Comparison of ENCODE assay signal across 8 cellular contexts in genomic region chr9:35736201-35736633, GRCh38. TPM values are rescaled to one million over a fixed set of nuclear protein-coding genes. Genes with fewer than 3 reads are reported as not detected.
DNase-seq lines count a peak whose midpoint lies in the region; ATAC-seq, FAIRE-seq and TF ChIP-seq lines count a peak whose summit lies in the region.

No MANE protein-coding gene starts in this region.

- no peaks in the 10 kb centered on the region for H3K27me3 ChIP-seq in astrocyte (ENCODE audit: insufficient read depth, low read length)

- no peak for FAIRE-seq in astrocyte (lab: Jason Lieb, UNC)

- H3K4me1 Mint-ChIP-seq in astrocyte (ENCODE audit: low read depth, unreplicated experiment): peaks cover 28% of the 10 kb centered on the region

- H3K9ac ChIP-seq in astrocyte (ENCODE audit: low read length): no peak overlapping the region

- H3K27ac Mint-ChIP-seq in astrocyte (ENCODE audit: unreplicated experiment): peak overlapping the region; percentile 26

- peaks cover 51% of the 10 kb centered on the region for H3K36me3 ChIP-seq in astrocyte (ENCODE audit: insufficient read depth, low read length)

- TF ChIP-seq CTCF in astrocyte (IDR thresholded peaks at IDR 0.05; ENCODE audit: insufficient read depth, low read depth, low read length): peak; percentile 75

- no peak for ATAC-seq in HG02678 (IDR thresholded peaks at IDR 0.05; ENCODE audit: unreplicated experiment)

- no peak overlapping the region for H3K4me3 ChIP-seq in astrocyte (ENCODE audit: insufficient read depth, low read depth, low read length)

- no peaks in the 10 kb centered on the region for H3K27me3 Mint-ChIP-seq in astrocyte (ENCODE audit: low read depth, unreplicated experiment)

- no peaks in the 10 kb centered on the region for H3K9me3 ChIP-seq in astrocyte (ENCODE audit: insufficient read depth, low read depth, low read length)

- peaks cover 32% of the 10 kb centered on the region for H3K36me3 Mint-ChIP-seq in astrocyte (ENCODE audit: low read depth, unreplicated experiment)

- H3K27ac ChIP-seq in astrocyte (ENCODE audit: low read depth, low read length): no peak overlapping the region

- peak; percentile 67 for DNase-seq in NCI-H510A treated with DMSO at 0.1 percent for 48 hours (lab: John Stamatoyannopoulos, UW)
- DNase-seq in NCI-H510A (lab: John Stamatoyannopoulos, UW): no peak
- peak; percentile 68 for DNase-seq in NCI-H1092 treated with DMSO at 0.1 percent for 48 hours (lab: John Stamatoyannopoulos, UW)
- peak; percentile 61 for DNase-seq in SW480 (ENCODE audit: low spot score)
- DNase-seq in astrocyte (ENCODE audit: low read depth): peak; percentile 47
- DNase-seq in iPS-NIHi11 (ENCODE audit: low spot score): peak; percentile 76
- DNase-seq in stimulated activated CD4-positive, alpha-beta T cell treated with anti-CD3 and anti-CD28 coated beads, Interleukin-1b, Interleukin-23, amount 100 ng/mL, for 24 hours (ENCODE audit: low read depth in 4 of 4, low spot score in 1 of 4): peak in 3 of 4 experiments; percentile 33 to 36 (median 35)

- peaks cover 43% of the 10 kb centered on the region for H3K79me2 ChIP-seq in astrocyte (ENCODE audit: insufficient read depth, low read length)

- no peak overlapping the region for H2AFZ ChIP-seq in astrocyte (ENCODE audit: low read depth, low read length)

- H3K4me1 ChIP-seq in astrocyte (ENCODE audit: insufficient read depth, low read length): peaks cover 18% of the 10 kb centered on the region

- H3K4me3 Mint-ChIP-seq in astrocyte (ENCODE audit: unreplicated experiment): no peak overlapping the region

- H3K4me2 ChIP-seq in astrocyte (ENCODE audit: low read length): no peak overlapping the region

- H4K20me1 ChIP-seq in astrocyte (ENCODE audit: insufficient read depth, low read length): peaks cover 68% of the 10 kb centered on the region

- no peaks in the 10 kb centered on the region for H3K9me3 Mint-ChIP-seq in astrocyte (ENCODE audit: unreplicated experiment)

RNA-seq across cellular contexts. Expression of gene CREB3, which starts 3.8 kb away (rescaled TPM):
- total RNA-seq in astrocyte: 80.3 and 84.1 TPM in 2 replicates

RNA-seq across cellular contexts. Expression of gene TLN1, which starts 4.2 kb away (rescaled TPM):
- total RNA-seq in astrocyte: 518 and 525 TPM in 2 replicates

RNA-seq across cellular contexts. Expression of gene GBA2, which starts 12.8 kb away (rescaled TPM):
- total RNA-seq in astrocyte: 38.3 and 42.5 TPM in 2 replicates

RNA-seq across cellular contexts. Expression of gene RGP1, which starts 12.9 kb away (rescaled TPM):
- 27.2 and 30.0 TPM in 2 replicates for total RNA-seq in astrocyte

RNA-seq across cellular contexts. Expression of gene MSMP, which starts 17.9 kb away (rescaled TPM):
- total RNA-seq in astrocyte: not detected in 2 replicates
